Comparison of ENCODE assay signal across 1 cellular context in the genomic region with DNA sequence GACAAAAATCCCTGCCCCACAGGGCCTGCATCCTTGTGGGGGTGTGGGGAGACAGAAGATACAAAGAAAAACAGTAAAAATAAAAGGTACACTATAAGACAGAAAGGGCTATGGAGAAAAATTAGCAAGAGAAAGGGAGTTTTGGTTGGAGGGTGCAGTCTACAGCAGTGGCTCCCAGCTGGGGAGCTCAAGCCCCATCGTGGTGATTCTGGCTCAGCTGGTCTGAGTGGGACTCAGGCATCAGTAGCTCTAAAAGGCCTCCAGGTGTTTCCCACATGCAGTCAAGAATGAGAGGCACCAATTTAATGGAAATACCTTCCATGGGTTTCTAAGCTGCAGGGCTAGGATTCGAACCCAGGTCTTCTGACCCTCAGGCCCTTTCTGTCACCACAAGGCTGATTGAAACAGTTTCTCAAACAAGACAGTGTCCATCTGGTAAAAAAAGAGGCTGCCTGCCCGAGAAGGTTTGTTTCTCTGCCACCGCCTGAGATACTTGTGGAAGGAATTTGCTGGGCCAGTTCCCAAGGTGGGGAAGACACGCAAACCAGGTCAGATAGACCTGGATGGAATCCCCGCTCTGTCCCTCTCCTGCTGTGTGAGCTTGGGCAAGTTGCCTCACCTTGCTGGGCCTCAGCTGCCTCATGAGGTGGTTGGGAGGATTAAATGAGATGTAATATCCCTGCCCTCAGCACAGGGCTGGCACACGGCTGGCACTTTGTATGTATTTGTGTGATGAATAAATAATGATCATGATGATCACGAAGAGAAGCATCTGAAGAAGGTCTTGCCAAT.
TF ChIP-seq lines count a peak whose summit lies in the region.

No MANE protein-coding gene starts in this region.

TF ChIP-seq in HepG2, 621 proteins besides CTCF, POLR2A, EP300 and RAD21:
- TF ChIP-seq, protein P1, sequence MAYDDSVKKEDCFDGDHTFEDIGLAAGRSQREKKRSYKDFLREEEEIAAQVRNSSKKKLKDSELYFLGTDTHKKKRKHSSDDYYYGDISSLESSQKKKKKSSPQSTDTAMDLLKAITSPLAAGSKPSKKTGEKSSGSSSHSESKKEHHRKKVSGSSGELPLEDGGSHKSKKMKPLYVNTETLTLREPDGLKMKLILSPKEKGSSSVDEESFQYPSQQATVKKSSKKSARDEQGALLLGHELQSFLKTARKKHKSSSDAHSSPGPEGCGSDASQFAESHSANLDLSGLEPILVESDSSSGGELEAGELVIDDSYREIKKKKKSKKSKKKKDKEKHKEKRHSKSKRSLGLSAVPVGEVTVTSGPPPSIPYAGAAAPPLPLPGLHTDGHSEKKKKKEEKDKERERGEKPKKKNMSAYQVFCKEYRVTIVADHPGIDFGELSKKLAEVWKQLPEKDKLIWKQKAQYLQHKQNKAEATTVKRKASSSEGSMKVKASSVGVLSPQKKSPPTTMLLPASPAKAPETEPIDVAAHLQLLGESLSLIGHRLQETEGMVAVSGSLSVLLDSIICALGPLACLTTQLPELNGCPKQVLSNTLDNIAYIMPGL (CRISPR knock-in tag; IDR thresholded peaks at IDR 0.05; ENCODE audit: borderline replicate concordance in 1 of 2, low read depth in 1 of 2) = no peak
- TF ChIP-seq ZNF329 (CRISPR knock-in tag; IDR thresholded peaks at IDR 0.05; ENCODE audit: low read depth) (no peak), FOXK2 (IDR thresholded peaks at IDR 0.05) (no peak), AGO2 (optimal IDR thresholded peaks at IDR 0.05; ENCODE audit: low read depth, low read length) (peak; percentile 1), CREM (IDR thresholded peaks at IDR 0.05) (no peak), CREM (CRISPR knock-in tag; IDR thresholded peaks at IDR 0.05) (no peak), TMF1 (CRISPR knock-in tag; IDR thresholded peaks at IDR 0.05; ENCODE audit: low read depth) (no peak), ZNF768 (CRISPR knock-in tag; IDR thresholded peaks at IDR 0.05) (peak; percentile 92), LCORL (IDR thresholded peaks at IDR 0.05) (no peak), LCORL (CRISPR knock-in tag; IDR thresholded peaks at IDR 0.05) (no peak)
- TF ChIP-seq, protein P2, sequence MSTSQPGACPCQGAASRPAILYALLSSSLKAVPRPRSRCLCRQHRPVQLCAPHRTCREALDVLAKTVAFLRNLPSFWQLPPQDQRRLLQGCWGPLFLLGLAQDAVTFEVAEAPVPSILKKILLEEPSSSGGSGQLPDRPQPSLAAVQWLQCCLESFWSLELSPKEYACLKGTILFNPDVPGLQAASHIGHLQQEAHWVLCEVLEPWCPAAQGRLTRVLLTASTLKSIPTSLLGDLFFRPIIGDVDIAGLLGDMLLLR (CRISPR knock-in tag; IDR thresholded peaks at IDR 0.05) = no peak
- TF ChIP-seq, protein P3, sequence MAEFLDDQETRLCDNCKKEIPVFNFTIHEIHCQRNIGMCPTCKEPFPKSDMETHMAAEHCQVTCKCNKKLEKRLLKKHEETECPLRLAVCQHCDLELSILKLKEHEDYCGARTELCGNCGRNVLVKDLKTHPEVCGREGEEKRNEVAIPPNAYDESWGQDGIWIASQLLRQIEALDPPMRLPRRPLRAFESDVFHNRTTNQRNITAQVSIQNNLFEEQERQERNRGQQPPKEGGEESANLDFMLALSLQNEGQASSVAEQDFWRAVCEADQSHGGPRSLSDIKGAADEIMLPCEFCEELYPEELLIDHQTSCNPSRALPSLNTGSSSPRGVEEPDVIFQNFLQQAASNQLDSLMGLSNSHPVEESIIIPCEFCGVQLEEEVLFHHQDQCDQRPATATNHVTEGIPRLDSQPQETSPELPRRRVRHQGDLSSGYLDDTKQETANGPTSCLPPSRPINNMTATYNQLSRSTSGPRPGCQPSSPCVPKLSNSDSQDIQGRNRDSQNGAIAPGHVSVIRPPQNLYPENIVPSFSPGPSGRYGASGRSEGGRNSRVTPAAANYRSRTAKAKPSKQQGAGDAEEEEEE (CRISPR knock-in tag; IDR thresholded peaks at IDR 0.05; ENCODE audit: borderline replicate concordance) = no peak
- TF ChIP-seq, protein P4, sequence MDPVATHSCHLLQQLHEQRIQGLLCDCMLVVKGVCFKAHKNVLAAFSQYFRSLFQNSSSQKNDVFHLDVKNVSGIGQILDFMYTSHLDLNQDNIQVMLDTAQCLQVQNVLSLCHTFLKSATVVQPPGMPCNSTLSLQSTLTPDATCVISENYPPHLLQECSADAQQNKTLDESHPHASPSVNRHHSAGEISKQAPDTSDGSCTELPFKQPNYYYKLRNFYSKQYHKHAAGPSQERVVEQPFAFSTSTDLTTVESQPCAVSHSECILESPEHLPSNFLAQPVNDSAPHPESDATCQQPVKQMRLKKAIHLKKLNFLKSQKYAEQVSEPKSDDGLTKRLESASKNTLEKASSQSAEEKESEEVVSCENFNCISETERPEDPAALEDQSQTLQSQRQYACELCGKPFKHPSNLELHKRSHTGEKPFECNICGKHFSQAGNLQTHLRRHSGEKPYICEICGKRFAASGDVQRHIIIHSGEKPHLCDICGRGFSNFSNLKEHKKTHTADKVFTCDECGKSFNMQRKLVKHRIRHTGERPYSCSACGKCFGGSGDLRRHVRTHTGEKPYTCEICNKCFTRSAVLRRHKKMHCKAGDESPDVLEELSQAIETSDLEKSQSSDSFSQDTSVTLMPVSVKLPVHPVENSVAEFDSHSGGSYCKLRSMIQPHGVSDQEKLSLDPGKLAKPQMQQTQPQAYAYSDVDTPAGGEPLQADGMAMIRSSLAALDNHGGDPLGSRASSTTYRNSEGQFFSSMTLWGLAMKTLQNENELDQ (CRISPR knock-in tag; IDR thresholded peaks at IDR 0.05; ENCODE audit: borderline replicate concordance) = no peak
